In the genomic region with DNA sequence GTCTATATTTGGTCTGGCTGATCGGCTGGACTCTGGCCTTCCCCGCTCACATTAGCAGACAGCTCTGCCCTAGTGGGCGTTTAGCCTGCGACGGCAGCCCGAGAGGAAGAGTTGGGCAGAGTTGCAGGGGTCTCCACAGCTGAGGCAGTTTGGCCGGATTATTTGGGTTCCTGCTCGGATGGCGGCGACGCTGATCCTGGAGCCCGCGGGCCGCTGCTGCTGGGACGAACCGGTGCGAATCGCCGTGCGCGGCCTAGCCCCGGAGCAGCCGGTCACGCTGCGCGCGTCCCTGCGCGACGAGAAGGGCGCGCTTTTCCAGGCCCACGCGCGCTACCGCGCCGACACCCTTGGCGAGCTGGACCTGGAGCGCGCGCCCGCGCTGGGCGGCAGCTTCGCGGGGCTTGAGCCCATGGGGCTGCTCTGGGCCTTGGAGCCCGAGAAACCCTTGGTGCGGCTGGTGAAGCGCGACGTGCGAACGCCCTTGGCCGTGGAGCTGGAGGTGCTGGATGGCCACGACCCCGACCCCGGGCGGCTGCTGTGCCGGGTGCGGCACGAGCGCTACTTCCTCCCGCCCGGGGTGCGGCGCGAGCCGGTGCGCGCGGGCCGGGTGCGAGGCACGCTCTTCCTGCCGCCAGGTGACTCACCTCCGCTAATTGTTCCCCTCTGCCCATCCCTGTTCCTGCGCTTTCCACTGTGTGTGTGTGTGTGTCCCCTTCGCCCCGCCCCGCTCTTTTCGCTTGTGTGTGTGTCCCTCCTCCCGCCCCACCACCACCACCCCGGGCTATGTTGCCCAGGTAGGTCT, we compare ENCODE assay signal across 8 cellular contexts. TPM values are rescaled to one million over a fixed set of nuclear protein-coding genes. Genes with fewer than 3 reads are reported as not detected.
DNase-seq lines count a peak whose midpoint lies in the region; ATAC-seq, FAIRE-seq and TF ChIP-seq lines count a peak whose summit lies in the region.
"Not testable (repeated sequence)": the region's sequence is repeated elsewhere in the genome, so short reads cannot be mapped to it uniquely, and the experiment has no call there.

No MANE protein-coding gene starts in this region.

- H3K27ac ChIP-seq in mammary epithelial cell (ENCODE audit: insufficient read depth, low read depth, low read length): peak overlapping the region; percentile 93
- H3K27ac ChIP-seq in heart left ventricle: peak overlapping the region in 11 of 12 donors; percentile 24 to 94 (median 83)
- peak overlapping the region; percentile 69 for H3K27ac ChIP-seq in mesodermal cell (ENCODE audit: low read depth, low read length, severe bottlenecking)
- peak overlapping the region; percentile 92 for H3K27ac ChIP-seq in skeletal muscle tissue (ENCODE audit: low read depth, low read length)
- peak overlapping the region in 1 of 2 donors; percentile 97 for H3K27ac ChIP-seq in aorta (ENCODE audit: low read depth in 1 of 2, low read length in 2 of 2)

- not testable (repeated sequence) for H4K20me1 ChIP-seq in mammary epithelial cell (ENCODE audit: insufficient read depth, low read length)

- not testable (repeated sequence) for H3K9me3 ChIP-seq in mammary epithelial cell (replicated peaks; ENCODE audit: insufficient read depth, low read length); heart left ventricle; mesodermal cell (ENCODE audit: control insufficient read depth, low read length); skeletal muscle tissue (ENCODE audit: control insufficient read depth in 3 of 3, low read length in 3 of 3); aorta (ENCODE audit: control insufficient read depth, low read length)

- FAIRE-seq in GM12891 (lab: Jason Lieb, UNC): peak; percentile 100

- not testable (repeated sequence) for H3K9me3 Mint-ChIP-seq in activated CD8-positive, alpha-beta T cell treated with anti-CD3 and anti-CD28 coated beads, Interleukin-2, amount 10 ng/mL, durations not matched to agents 7 days and 5 days (ENCODE audit: insufficient read depth)

- POLR2A ChIA-PET in activated CD8-positive, alpha-beta T cell treated with anti-CD3 and anti-CD28 coated beads, Interleukin-2, amount 10 ng/mL, durations not matched to agents 7 days and 5 days (lab: Charles Lee): not testable (repeated sequence)

- H3K79me2 ChIP-seq in mammary epithelial cell (ENCODE audit: insufficient read depth, low read length): not testable (repeated sequence)

- TF ChIP-seq POLR2A in GM12891 (IDR thresholded peaks at IDR 0.05; ENCODE audit: low read depth, low read length); heart left ventricle (IDR thresholded peaks at IDR 0.05): not testable (repeated sequence)

- in situ Hi-C loops in mammary epithelial cell (cut with MboI; ENCODE audit: low sequenced_read_pairs in 2 of 2): not testable (repeated sequence)

- BruUV-seq in mammary epithelial cell (replicated peaks; lab: Mats Ljungman, UMichigan): TSS peak; percentile 71

- CTCF ChIA-PET in activated CD8-positive, alpha-beta T cell treated with anti-CD3 and anti-CD28 coated beads, Interleukin-2, amount 10 ng/mL, durations not matched to agents 7 days and 5 days (lab: Charles Lee); mammary epithelial cell (lab: Charles Lee; ENCODE audit: low non-redundant PET): not testable (repeated sequence)

- H3K4me3 ChIP-seq in mammary epithelial cell (replicated peaks in 1 of 3; ENCODE audit: insufficient read depth in 1 of 3, low read depth in 2 of 3, low read length in 3 of 3): peak overlapping the region; percentile 30 to 52 (median 46)
- H3K4me3 ChIP-seq in heart left ventricle: peak overlapping the region in 11 of 12 donors; percentile 40 to 62 (median 54)
- H3K4me3 ChIP-seq in mesodermal cell (ENCODE audit: extremely low read depth, insufficient read depth, low read length, poor library complexity, severe bottlenecking): peak overlapping the region; percentile 26
- peak overlapping the region; percentile 65 to 79 (median 76) for H3K4me3 ChIP-seq in skeletal muscle tissue (ENCODE audit: low read length in 3 of 3)
- peak overlapping the region; percentile 26 to 54 for H3K4me3 ChIP-seq in aorta (ENCODE audit: low read length in 2 of 2)

- H3K27ac Mint-ChIP-seq in activated CD8-positive, alpha-beta T cell treated with anti-CD3 and anti-CD28 coated beads, Interleukin-2, amount 10 ng/mL, durations not matched to agents 7 days and 5 days: not testable (repeated sequence)

- not testable (repeated sequence) for H3K27me3 Mint-ChIP-seq in activated CD8-positive, alpha-beta T cell treated with anti-CD3 and anti-CD28 coated beads, Interleukin-2, amount 10 ng/mL, durations not matched to agents 7 days and 5 days (ENCODE audit: low read depth)

- not testable (repeated sequence) for H3K27me3 ChIP-seq in mammary epithelial cell (ENCODE audit: insufficient read depth, low read length); heart left ventricle; skeletal muscle tissue (ENCODE audit: control insufficient read depth in 3 of 3, insufficient read depth in 3 of 3, low read length in 3 of 3); aorta (ENCODE audit: control insufficient read depth in 1 of 2, insufficient read depth in 2 of 2, low read length in 1 of 2)

- not testable (repeated sequence) for TF ChIP-seq CTCF in mammary epithelial cell (conservative IDR thresholded peaks at IDR 0.05 in 1 of 2, IDR thresholded peaks at IDR 0.05 in 1 of 2; ENCODE audit: extremely low read depth in 1 of 2, insufficient read depth in 1 of 2, low read depth in 1 of 2, low read length in 2 of 2); heart left ventricle (IDR thresholded peaks at IDR 0.05)

- H3K4me2 ChIP-seq in mammary epithelial cell (ENCODE audit: insufficient read depth, low read depth, low read length): peak overlapping the region; percentile 83

- not testable (repeated sequence) for DNase-seq in GM12891 (ENCODE audit: insufficient read length, low spot score); activated CD8-positive, alpha-beta T cell treated with anti-CD3 and anti-CD28 coated beads, Interleukin-2, amount 10 ng/mL, durations not matched to agents 7 days and 5 days
- peak; percentile 37 for DNase-seq in NCI-H226
- DNase-seq in mammary epithelial cell: peak; percentile 70
- peak in 3 of 5 donors; percentile 65 to 78 (median 72) for DNase-seq in heart left ventricle
- peak in 1 of 2 donors; percentile 87 for DNase-seq in aorta

- dilution Hi-C loops in mammary epithelial cell (cut with HindIII; ENCODE audit: low sequenced_read_pairs): not testable (repeated sequence)

- ATAC-seq in activated CD8-positive, alpha-beta T cell treated with anti-CD3 and anti-CD28 coated beads, Interleukin-2, amount 10 ng/mL, durations not matched to agents 7 days and 5 days: peak; percentile 58
- ATAC-seq in heart left ventricle (peak; percentile 53 to 88 (median 72)), aorta (ENCODE audit: low FRiP score) (peak; percentile 81)

- not testable (repeated sequence) for H3K4me3 Mint-ChIP-seq in activated CD8-positive, alpha-beta T cell treated with anti-CD3 and anti-CD28 coated beads, Interleukin-2, amount 10 ng/mL, durations not matched to agents 7 days and 5 days

- H3K4me1 Mint-ChIP-seq in activated CD8-positive, alpha-beta T cell treated with anti-CD3 and anti-CD28 coated beads, Interleukin-2, amount 10 ng/mL, durations not matched to agents 7 days and 5 days (ENCODE audit: low read depth): not testable (repeated sequence)

- H3K36me3 ChIP-seq in mammary epithelial cell (ENCODE audit: insufficient read depth, low read length); heart left ventricle; mesodermal cell (ENCODE audit: control insufficient read depth, insufficient read depth, low read length); skeletal muscle tissue (ENCODE audit: control insufficient read depth in 3 of 3, insufficient read depth in 3 of 3, low read length in 3 of 3); aorta (ENCODE audit: control insufficient read depth in 1 of 2, insufficient read depth in 2 of 2, low read length in 1 of 2): not testable (repeated sequence)

- 4% methylated on average over 7 of the region's 84 CpGs for WGBS in mammary epithelial cell (ENCODE audit: low coverage, missing lambda C conversion rate)
- 0 to 2% methylated on average over 8 to 84 of the region's 84 CpGs; no CpG with 5 or more reads in 2 of the 4 donors for whole genome bisulfite sequencing in heart left ventricle, 4 donors
- 0% methylated on average over 1 to 5 of the region's 84 CpGs for WGBS in mesodermal cell (ENCODE audit: insufficient coverage in 2 of 2), 2 experiments
- 0% methylated on average over 23 to 84 of the region's 84 CpGs for WGBS in aorta, 2 donors

- intact Hi-C loops in mammary epithelial cell (cut with micrococcal nuclease); aorta (cut with DNase I): not testable (repeated sequence)
- intact Hi-C loops in heart left ventricle (cut with DNase I): loop anchor here in 2 of 10 donors (5.0 kb wide), 1 partner anchor 35 kb away; no protein-coding TSS in a partner anchor

- peaks cover 10% of the 10 kb centered on the region for H3K4me1 ChIP-seq in mammary epithelial cell (ENCODE audit: insufficient read depth, low read length)
- H3K4me1 ChIP-seq in heart left ventricle; mesodermal cell (ENCODE audit: control insufficient read depth, insufficient read depth, low read length, poor library complexity, severe bottlenecking); skeletal muscle tissue (ENCODE audit: control insufficient read depth in 3 of 3, insufficient read depth in 3 of 3, low read length in 3 of 3); aorta (ENCODE audit: control insufficient read depth in 1 of 2, insufficient read depth in 2 of 2, low read length in 2 of 2): not testable (repeated sequence)

- peak overlapping the region; percentile 82 for H3K9ac ChIP-seq in mammary epithelial cell (ENCODE audit: insufficient read depth, low read length)
- peak overlapping the region; percentile 83 to 91 (median 85) for H3K9ac ChIP-seq in skeletal muscle tissue (ENCODE audit: low read depth in 1 of 3, low read length in 3 of 3)

- peak overlapping the region; percentile 75 for H2AFZ ChIP-seq in mammary epithelial cell (ENCODE audit: low read depth, low read length)

- H3K36me3 Mint-ChIP-seq in activated CD8-positive, alpha-beta T cell treated with anti-CD3 and anti-CD28 coated beads, Interleukin-2, amount 10 ng/mL, durations not matched to agents 7 days and 5 days (ENCODE audit: low read depth): not testable (repeated sequence)

RNA-seq across cellular contexts. Expression of a gene that starts 0.5 kb away (rescaled TPM):
- polyA plus RNA-seq in GM12891 (2012; ENCODE audit: low read depth, missing spikeins): 0.68 TPM
- total RNA-seq in activated CD8-positive, alpha-beta T cell treated with anti-CD3 and anti-CD28 coated beads, Interleukin-2, amount 10 ng/mL, durations not matched to agents 7 days and 5 days: 1 to 10 TPM; 2.0 to 3.2 TPM
- total RNA-seq in mammary epithelial cell (10 to 100 TPM in 1 of 2 donors, 1 to 10 TPM in 1; 3.4 to 17.0 TPM), heart left ventricle (10 to 100 TPM in 7 of 9 donors, 1 to 10 TPM in 2; 6.0 to 34.4 (median 27.0) TPM), skeletal muscle tissue (2.1 TPM), aorta (1 to 10 TPM; 4.6 to 9.0 TPM)
- polyA plus RNA-seq in mammary epithelial cell (10.9 TPM), heart left ventricle (10 to 100 TPM in 1 of 2 donors, 1 to 10 TPM in 1; 8.4 to 17.2 TPM), aorta (1 to 10 TPM; 5.2 to 5.4 TPM)
- polyA minus RNA-seq in mammary epithelial cell: 3.8 TPM
- 4.5 TPM for polyA plus RNA-seq in mesodermal cell (2013, experiment 1 of 2)
- 3.4 TPM for polyA plus RNA-seq in mesodermal cell (2013, experiment 2 of 2)

RNA-seq across cellular contexts. Expression of a gene that starts 21.3 kb away (rescaled TPM):
- polyA plus RNA-seq in GM12891 (2012; ENCODE audit: low read depth, missing spikeins): 0.12 TPM
- not detected for total RNA-seq in activated CD8-positive, alpha-beta T cell treated with anti-CD3 and anti-CD28 coated beads, Interleukin-2, amount 10 ng/mL, durations not matched to agents 7 days and 5 days
- total RNA-seq in mammary epithelial cell: 1 to 10 TPM in 1 of 2 donors, under 1 TPM in 1; 0.89 to 2.2 TPM
- polyA plus RNA-seq in mammary epithelial cell: 0.42 TPM
- polyA minus RNA-seq in mammary epithelial cell: not detected
- total RNA-seq in heart left ventricle: under 1 TPM in 5 of 9 donors, not detected in 4; 0.07 to 0.50 (median 0.25) TPM
- under 1 TPM; 0.04 to 0.11 TPM for polyA plus RNA-seq in heart left ventricle
- not detected for polyA plus RNA-seq in mesodermal cell (2013, experiment 1 of 2)
- polyA plus RNA-seq in mesodermal cell (2013, experiment 2 of 2): not detected
- total RNA-seq in skeletal muscle tissue: under 0.01 TPM
- under 1 TPM; 0.10 to 0.96 TPM for total RNA-seq in aorta
- polyA plus RNA-seq in aorta: under 1 TPM; 0.15 to 0.38 TPM

RNA-seq across cellular contexts. Expression of a gene that starts 31.6 kb away (rescaled TPM):
- 21.4 TPM for polyA plus RNA-seq in GM12891 (2012; ENCODE audit: low read depth, missing spikeins)
- total RNA-seq in activated CD8-positive, alpha-beta T cell treated with anti-CD3 and anti-CD28 coated beads, Interleukin-2, amount 10 ng/mL, durations not matched to agents 7 days and 5 days: 10 to 100 TPM; 10.9 to 11.3 TPM
- total RNA-seq in mammary epithelial cell (10 to 100 TPM in 1 of 2 donors, 1 to 10 TPM in 1; 9.6 to 18.7 TPM), heart left ventricle (100 to 1,000 TPM; 101 to 235 (median 156) TPM), skeletal muscle tissue (38.6 TPM), aorta (10 to 100 TPM; 19.9 to 36.9 TPM)
- polyA plus RNA-seq in mammary epithelial cell (15.0 TPM), heart left ventricle (100 to 1,000 TPM in 1 of 2 donors, 10 to 100 TPM in 1; 79.0 to 104 TPM), aorta (10 to 100 TPM; 19.4 to 28.7 TPM)
- polyA minus RNA-seq in mammary epithelial cell: 2.2 TPM
- polyA plus RNA-seq in mesodermal cell (2013, experiment 1 of 2): 11.2 TPM
- 10.8 TPM for polyA plus RNA-seq in mesodermal cell (2013, experiment 2 of 2)

RNA-seq across cellular contexts. Expression of a gene that starts 46.7 kb away (rescaled TPM):
- 14.3 TPM for polyA plus RNA-seq in GM12891 (2012; ENCODE audit: low read depth, missing spikeins)
- 10 to 100 TPM; 22.2 to 22.8 TPM for total RNA-seq in activated CD8-positive, alpha-beta T cell treated with anti-CD3 and anti-CD28 coated beads, Interleukin-2, amount 10 ng/mL, durations not matched to agents 7 days and 5 days
- total RNA-seq in mammary epithelial cell (10 to 100 TPM; 14.8 to 26.3 TPM), heart left ventricle (10 to 100 TPM in 2 of 9 donors, 1 to 10 TPM in 7; 7.0 to 20.2 (median 9.2) TPM), skeletal muscle tissue (11.0 TPM), aorta (1 to 10 TPM; 7.1 to 9.2 TPM)
- polyA plus RNA-seq in mammary epithelial cell (15.8 TPM), heart left ventricle (1 to 10 TPM; 5.0 to 7.5 TPM), aorta (1 to 10 TPM; 2.5 to 4.0 TPM)
- 12.0 TPM for polyA minus RNA-seq in mammary epithelial cell
- 8.3 TPM for polyA plus RNA-seq in mesodermal cell (2013, experiment 1 of 2)
- polyA plus RNA-seq in mesodermal cell (2013, experiment 2 of 2): 7.9 TPM

RNA-seq across cellular contexts. Expression of a gene that starts 54.2 kb away (rescaled TPM):
- polyA plus RNA-seq in GM12891 (2012; ENCODE audit: low read depth, missing spikeins): 0.35 TPM
- 1 to 10 TPM; 1.2 to 1.3 TPM for total RNA-seq in activated CD8-positive, alpha-beta T cell treated with anti-CD3 and anti-CD28 coated beads, Interleukin-2, amount 10 ng/mL, durations not matched to agents 7 days and 5 days
- total RNA-seq in mammary epithelial cell: 1 to 10 TPM in 1 of 2 donors, under 1 TPM in 1; 0.33 to 2.5 TPM
- 0.41 TPM for polyA plus RNA-seq in mammary epithelial cell
- not detected for polyA minus RNA-seq in mammary epithelial cell
- 1 to 10 TPM in 3 of 9 donors, under 1 TPM in 6; 0.35 to 2.4 (median 0.95) TPM for total RNA-seq in heart left ventricle
- under 1 TPM; 0.27 to 0.62 TPM for polyA plus RNA-seq in heart left ventricle
- polyA plus RNA-seq in mesodermal cell (2013, experiment 1 of 2): 0.26 TPM
- 0.61 TPM for polyA plus RNA-seq in mesodermal cell (2013, experiment 2 of 2)
- total RNA-seq in skeletal muscle tissue: 0.52 TPM
- 1 to 10 TPM in 1 of 2 donors, under 1 TPM in 1; 0.39 to 1.3 TPM for total RNA-seq in aorta
- 1 to 10 TPM in 1 of 2 donors, under 1 TPM in 1; 0.15 to 1.6 TPM for polyA plus RNA-seq in aorta

Comparison
In these comparisons a context has a peak if more than half of its experiments do, and no peak if none do; other contexts are left out.
1. H3K4me3 ChIP-seq: peak in every context shown above with its lines; median percentile 76 in skeletal muscle tissue; 54 in heart left ventricle; 46 in mammary epithelial cell; 40 in aorta; 26 in mesodermal cell.